25 cellular contexts compared by ENCODE assay signal in the genomic region with DNA sequence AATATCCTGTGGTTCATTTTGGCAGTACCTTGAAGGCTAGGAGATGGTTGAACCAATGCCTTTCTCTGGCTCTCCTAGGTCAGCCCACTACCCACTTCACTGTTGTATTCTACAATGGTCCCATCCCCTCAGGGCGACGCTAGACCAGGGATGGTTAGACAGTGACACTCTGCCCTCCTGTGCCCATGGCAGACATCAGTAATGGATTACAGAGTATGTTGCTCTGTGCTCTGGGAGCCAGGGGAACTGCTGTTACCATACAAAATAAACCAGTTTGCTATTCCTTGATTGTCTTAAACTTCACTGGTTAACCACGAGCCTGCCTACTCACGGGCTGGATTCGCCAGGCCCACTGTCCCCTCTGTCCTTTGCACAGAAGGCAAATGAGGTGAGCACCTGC. TPM values are rescaled to one million over a fixed set of nuclear protein-coding genes. Genes with fewer than 3 reads are reported as not detected.
"Had no signal": no experiment of that assay in that cellular context is flagged by ENCODE, and none has a peak within 500 bp of the region (broad histone marks: within the 10 kb centered on the region; RNA-seq: fewer than 3 reads in every experiment).

No MANE protein-coding gene starts in this region.

- H3K36me3 ChIP-seq: adrenal gland, breast epithelium, colonic mucosa, left lung, neural progenitor cell, uterus had no signal

- FAIRE-seq: astrocyte had no signal

- H3K4me2 ChIP-seq: hepatocyte, neural progenitor cell had no signal

- H3K9ac ChIP-seq: neural progenitor cell had no signal

- H3K4me3 ChIP-seq: adrenal gland, breast epithelium, colonic mucosa, hepatocyte, left lung, lung, neural progenitor cell, uterus had no signal

- H3K9me3 ChIP-seq: adrenal gland, breast epithelium, colonic mucosa, left lung, uterus had no signal

- ATAC-seq: activated CD4-positive, CD25-positive, alpha-beta regulatory T cell treated with anti-CD3 and anti-CD28 coated beads, Interleukin-2, amount 50 U/mL, for 24 hours; activated CD8-positive, alpha-beta T cell treated with anti-CD3 and anti-CD28 coated beads, Interleukin-2, amount 10 ng/mL, durations not matched to agents 7 days and 5 days; left lung; naive thymus-derived CD4-positive, alpha-beta T cell; stimulated activated naive CD8-positive, alpha-beta T cell treated with anti-CD3 and anti-CD28 coated beads, Interleukin-15, Interleukin-2, amounts not matched to agents 100 U/mL and 50 U/mL, for 24 hours had no signal

- H3K27me3 ChIP-seq: adrenal gland, breast epithelium, colonic mucosa, hepatocyte, left lung, neural progenitor cell, uterus had no signal

- H3K79me2 ChIP-seq: hepatocyte had no signal

- DNase-seq: activated CD4-positive, alpha-beta T cell treated with anti-CD3 and anti-CD28 coated beads, Interleukin-2, amount 50 U/mL, for 1 hour; activated CD8-positive, alpha-beta T cell treated with anti-CD3 and anti-CD28 coated beads, Interleukin-2, amount 10 ng/mL, durations not matched to agents 7 days and 5 days; activated gamma-delta T cell; adrenal gland; colonic mucosa; foreskin fibroblast; immature natural killer cell; kidney glomerular epithelial cell; naive thymus-derived CD4-positive, alpha-beta T cell; stimulated activated CD4-positive, alpha-beta T cell treated with anti-CD3 and anti-CD28 coated beads, Interleukin-4, amount 100 ng/mL, for 4 hours; stimulated activated naive CD8-positive, alpha-beta T cell treated with anti-CD3 and anti-CD28 coated beads, Interleukin-15, Interleukin-2, amounts not matched to agents 100 U/mL and 50 U/mL, for 24 hours; substantia nigra; trophoblast cell; uterus had no signal

- H3K27ac ChIP-seq: adrenal gland, breast epithelium, colonic mucosa, epithelial cell of prostate, hepatocyte, left lung, neural progenitor cell had no signal

- H3K4me1 ChIP-seq: breast epithelium, colonic mucosa, left lung, uterus had no signal

- H2AFZ ChIP-seq: hepatocyte, neural progenitor cell had no signal

RNA-seq across cellular contexts. Expression of gene NCS1, which starts 33.7 kb away (rescaled TPM):
- polyA plus RNA-seq: naive thymus-derived CD4-positive, alpha-beta T cell had no signal

RNA-seq across cellular contexts. Expression of gene HMCN2, which starts 59.6 kb away (rescaled TPM):
- total RNA-seq: activated CD8-positive, alpha-beta T cell treated with anti-CD3 and anti-CD28 coated beads, Interleukin-2, amount 10 ng/mL, durations not matched to agents 7 days and 5 days; activated T-helper 1 cell treated with anti-CD3 and anti-CD28 coated beads, Interleukin-12 subunit alpha, Interleukin-12 subunit beta, Interleukin-2, Interleukin-4 antibody, amounts not matched to agents 30 ng/mL and 10 ng/mL and 1 ng/mL, durations not matched to agents 14 hours and 24 hours and 36 hours; naive thymus-derived CD4-positive, alpha-beta T cell; T-helper 2 cell treated with Interferon-gamma antibody and Interleukin-4, amounts not matched to agents 100 ng/mL and 5 ng/mL, for 36 hours had no signal
- polyA plus RNA-seq: fibroblast of lung; immature natural killer cell; naive thymus-derived CD4-positive, alpha-beta T cell had no signal
